In genomic region chr10:85995791-85996190, GRCh38 we compare ENCODE assay signal across 9 cellular contexts.
DNase-seq lines count a peak whose midpoint lies in the region; ATAC-seq and TF ChIP-seq lines count a peak whose summit lies in the region.
"Had no signal": no experiment of that assay in that cellular context is flagged by ENCODE, and none has a peak within 500 bp of the region (broad histone marks: within the 10 kb centered on the region; RNA-seq: fewer than 3 reads in every experiment).

No MANE protein-coding gene starts in this region.

- no peaks in the 10 kb centered on the region for H3K4me1 Mint-ChIP-seq in activated CD4-positive, alpha-beta T cell treated with anti-CD3 and anti-CD28 coated beads, Interleukin-2, amount 10 ng/mL, durations not matched to agents 7 days and 5 days
- H3K4me1 Mint-ChIP-seq: central memory CD8-positive, alpha-beta T cell had no signal

- peak; percentile 12 for DNase-seq in AG08396 (ENCODE audit: low spot score)
- DNase-seq in Kasumi-1 (lab: John Stamatoyannopoulos, UW) = peak; percentile 33 to 59
- DNase-seq in activated CD4-positive, alpha-beta T cell treated with anti-CD3 and anti-CD28 coated beads, Interleukin-2, amount 10 ng/mL, durations not matched to agents 7 days and 5 days = peak; percentile 22
- no peak for DNase-seq in left lobe of liver (ENCODE audit: low spot score)

- no peaks in the 10 kb centered on the region for H3K36me3 Mint-ChIP-seq in activated CD4-positive, alpha-beta T cell treated with anti-CD3 and anti-CD28 coated beads, Interleukin-2, amount 10 ng/mL, durations not matched to agents 7 days and 5 days (ENCODE audit: low read depth)

- no peak overlapping the region for H3K4me3 Mint-ChIP-seq in activated CD4-positive, alpha-beta T cell treated with anti-CD3 and anti-CD28 coated beads, Interleukin-2, amount 10 ng/mL, durations not matched to agents 7 days and 5 days
- H3K4me3 Mint-ChIP-seq: central memory CD8-positive, alpha-beta T cell had no signal

- TF ChIP-seq CTCF in GM12873 (IDR thresholded peaks at IDR 0.05; ENCODE audit: insufficient read depth, low read depth, low read length, missing control alignments) = peak; percentile 60

- ATAC-seq in left lobe of liver (peak; percentile 54), HG02884 (IDR thresholded peaks at IDR 0.05; ENCODE audit: unreplicated experiment) (no peak), GM21737 (IDR thresholded peaks at IDR 0.05; ENCODE audit: unreplicated experiment) (no peak), GM21825 (IDR thresholded peaks at IDR 0.05; ENCODE audit: unreplicated experiment) (no peak)

- H3K27ac Mint-ChIP-seq in activated CD4-positive, alpha-beta T cell treated with anti-CD3 and anti-CD28 coated beads, Interleukin-2, amount 10 ng/mL, durations not matched to agents 7 days and 5 days = no peak overlapping the region

- peaks cover 19% of the 10 kb centered on the region for H3K27me3 Mint-ChIP-seq in activated CD4-positive, alpha-beta T cell treated with anti-CD3 and anti-CD28 coated beads, Interleukin-2, amount 10 ng/mL, durations not matched to agents 7 days and 5 days

- no peaks in the 10 kb centered on the region for H3K9me3 Mint-ChIP-seq in activated CD4-positive, alpha-beta T cell treated with anti-CD3 and anti-CD28 coated beads, Interleukin-2, amount 10 ng/mL, durations not matched to agents 7 days and 5 days
- H3K9me3 Mint-ChIP-seq: central memory CD8-positive, alpha-beta T cell had no signal

- POLR2A ChIA-PET in activated CD4-positive, alpha-beta T cell treated with anti-CD3 and anti-CD28 coated beads, Interleukin-2, amount 10 ng/mL, durations not matched to agents 7 days and 5 days (lab: Charles Lee) = no interaction called here

- CTCF ChIA-PET in activated CD4-positive, alpha-beta T cell treated with anti-CD3 and anti-CD28 coated beads, Interleukin-2, amount 10 ng/mL, durations not matched to agents 7 days and 5 days (lab: Charles Lee) = interaction anchor here (1.0 kb wide), 1 partner anchor 9 kb away, joined by 3 read pairs; no protein-coding TSS in a partner anchor
